In genomic region chr5:177516601-177517568, GRCh38 we compare ENCODE assay signal across 8 cellular contexts. TPM values are rescaled to one million over a fixed set of nuclear protein-coding genes. Genes with fewer than 3 reads are reported as not detected.
DNase-seq lines count a peak whose midpoint lies in the region; ATAC-seq and TF ChIP-seq lines count a peak whose summit lies in the region.

TSS of gene DDX41 (minus strand) at chr5:177516961. CDS start at chr5:177516945, 16 bp downstream.

- H3K4me3 ChIP-seq in GM23338 (peak within 1 kb of the TSS; percentile 89), RWPE2 (ENCODE audit: severe bottlenecking) (peak within 1 kb of the TSS; percentile 81), fibroblast of lung (replicated peaks in 1 of 4; ENCODE audit: control extremely low read depth in 1 of 4, insufficient read depth in 1 of 4, low read depth in 3 of 4, low read length in 4 of 4) (peak within 1 kb of the TSS; percentile 75 to 95 (median 82))
- peak within 1 kb of the TSS; percentile 76 for H3K4me3 ChIP-seq in naive thymus-derived CD4-positive, alpha-beta T cell (ENCODE audit: low read length)

- peak; percentile 91 for ATAC-seq in GM23338
- ATAC-seq in RWPE2 (ENCODE audit: low read depth): peak; percentile 83
- ATAC-seq in naive thymus-derived CD4-positive, alpha-beta T cell: peak; percentile 92
- ATAC-seq in stimulated activated naive B cell treated with anti-CD40 and anti-IgM and Interleukin-4, amounts not matched to agents 10 μg/mL and 1 μg/mL and 100 μg/mL, for 72 hours (replicated peaks): peak; percentile 88 to 91

- POLR2A ChIA-PET in naive thymus-derived CD4-positive, alpha-beta T cell (lab: Charles Lee): interaction anchor here (0.6 to 1.4 kb wide), 9 partner anchors 9 to 431 kb away, joined by 3 to 5 read pairs (median 3); partner anchors contain the start of gene PDLIM7

- H3K9me2 ChIP-seq in GM23338 (ENCODE audit: insufficient read depth): no peaks in the 10 kb centered on the region

- H3K9me3 Mint-ChIP-seq in GM23338: no peaks in the 10 kb centered on the region; the same call in 2 of the 3 replicates
- H3K9me3 Mint-ChIP-seq in activated T-helper 2 cell treated with anti-CD3 and anti-CD28 coated beads, Interferon-gamma antibody, Interleukin-2, Interleukin-4, amounts not matched to agents 10 μg/mL and 5 μg/mL and 100 μg/mL, durations not matched to agents 14 hours and 24 hours and 36 hours: no peaks in the 10 kb centered on the region
- peaks cover 0 to 2% (median 0%) of the 10 kb centered on the region in 11 donors for H3K9me3 Mint-ChIP-seq in naive thymus-derived CD4-positive, alpha-beta T cell
- no peaks in the 10 kb centered on the region for H3K9me3 Mint-ChIP-seq in stimulated activated naive B cell treated with anti-CD40 and anti-IgM and Interleukin-4, amounts not matched to agents 10 μg/mL and 1 μg/mL and 100 μg/mL, for 72 hours

- H3K27ac Mint-ChIP-seq in GM23338: peak within 1 kb of the TSS; percentile 91
- H3K27ac Mint-ChIP-seq in activated T-helper 2 cell treated with anti-CD3 and anti-CD28 coated beads, Interferon-gamma antibody, Interleukin-2, Interleukin-4, amounts not matched to agents 10 μg/mL and 5 μg/mL and 100 μg/mL, durations not matched to agents 14 hours and 24 hours and 36 hours: peak within 1 kb of the TSS; percentile 80
- peak within 1 kb of the TSS; percentile 85 to 97 (median 92) for H3K27ac Mint-ChIP-seq in naive thymus-derived CD4-positive, alpha-beta T cell
- H3K27ac Mint-ChIP-seq in stimulated activated naive B cell treated with anti-CD40 and anti-IgM and Interleukin-4, amounts not matched to agents 10 μg/mL and 1 μg/mL and 100 μg/mL, for 72 hours: peak within 1 kb of the TSS; percentile 90

- H4K20me1 ChIP-seq in GM23338 (replicated peaks; ENCODE audit: insufficient read depth): 0 out of 2 replicates have a peak, but pooled peaks cover under 1% of the 10 kb centered on the region
- H4K20me1 ChIP-seq in fibroblast of lung (ENCODE audit: control insufficient read depth, extremely low read depth, insufficient read depth, low read length): no peaks in the 10 kb centered on the region

- no peak within 1 kb of the TSS for H3K27ac ChIP-seq in GM23338 (ENCODE audit: low read depth)
- H3K27ac ChIP-seq in RWPE2 (ENCODE audit: poor library complexity, severe bottlenecking): peak within 1 kb of the TSS; percentile 46
- H3K27ac ChIP-seq in fibroblast of lung (ENCODE audit: insufficient read depth, low read length): peak within 1 kb of the TSS; percentile 89
- H3K27ac ChIP-seq in naive thymus-derived CD4-positive, alpha-beta T cell (ENCODE audit: low read depth, low read length): peak within 1 kb of the TSS; percentile 79

- no peaks in the 10 kb centered on the region for H3K9me3 ChIP-seq in RWPE2 (ENCODE audit: severe bottlenecking)
- no peaks in the 10 kb centered on the region for H3K9me3 ChIP-seq in fibroblast of lung (ENCODE audit: control insufficient read depth, insufficient read depth, low read depth, low read length)
- H3K9me3 ChIP-seq in naive thymus-derived CD4-positive, alpha-beta T cell (ENCODE audit: control insufficient read depth in 2 of 3, low read length in 3 of 3): no peaks in the 10 kb centered on the region

- peaks cover 18% of the 10 kb centered on the region for H3K36me3 ChIP-seq in GM23338 (ENCODE audit: insufficient read depth)
- peaks cover 64% of the 10 kb centered on the region for H3K36me3 ChIP-seq in RWPE2 (ENCODE audit: low read depth)
- peaks cover 39% of the 10 kb centered on the region for H3K36me3 ChIP-seq in fibroblast of lung (ENCODE audit: control insufficient read depth, insufficient read depth, low read length)
- peaks cover 0 to 62% (median 10%) of the 10 kb centered on the region in 3 experiments for H3K36me3 ChIP-seq in naive thymus-derived CD4-positive, alpha-beta T cell (ENCODE audit: control insufficient read depth in 2 of 3, insufficient read depth in 3 of 3, low read length in 3 of 3)

- peaks cover 13% of the 10 kb centered on the region for H3F3A ChIP-seq in GM23338 (replicated peaks; ENCODE audit: low read depth)

- TF ChIP-seq CTCF in GM23338 (conservative IDR thresholded peaks at IDR 0.05; ENCODE audit: low read depth in 2 of 2) (no peak), RWPE2 (IDR thresholded peaks at IDR 0.05; ENCODE audit: poor library complexity, severe bottlenecking) (no peak), fibroblast of lung (conservative IDR thresholded peaks at IDR 0.05 in 1 of 2, IDR thresholded peaks at IDR 0.05 in 1 of 2; ENCODE audit: low read depth in 1 of 2, low read length in 2 of 2) (no peak)

- peak within 1 kb of the TSS; percentile 91 for H3K4me3 Mint-ChIP-seq in GM23338
- peak within 1 kb of the TSS; percentile 87 for H3K4me3 Mint-ChIP-seq in activated T-helper 2 cell treated with anti-CD3 and anti-CD28 coated beads, Interferon-gamma antibody, Interleukin-2, Interleukin-4, amounts not matched to agents 10 μg/mL and 5 μg/mL and 100 μg/mL, durations not matched to agents 14 hours and 24 hours and 36 hours (ENCODE audit: low read depth)
- H3K4me3 Mint-ChIP-seq in naive thymus-derived CD4-positive, alpha-beta T cell: peak within 1 kb of the TSS; percentile 92 to 99 (median 96)
- peak within 1 kb of the TSS; percentile 87 to 89 for H3K4me3 Mint-ChIP-seq in stimulated activated naive B cell treated with anti-CD40 and anti-IgM and Interleukin-4, amounts not matched to agents 10 μg/mL and 1 μg/mL and 100 μg/mL, for 72 hours

- CTCF ChIA-PET in naive thymus-derived CD4-positive, alpha-beta T cell (lab: Charles Lee): interaction anchor here (0.6 to 1.4 kb wide), 2 partner anchors 15 to 859 kb away, joined by 3 to 8 read pairs; no protein-coding TSS in a partner anchor

- peak within 1 kb of the TSS; percentile 83 for H3K9ac ChIP-seq in fibroblast of lung (ENCODE audit: insufficient read depth, low read length)

- H3K27me3 ChIP-seq in GM23338 (ENCODE audit: insufficient read depth) (no peaks in the 10 kb centered on the region), RWPE2 (ENCODE audit: insufficient read depth, poor library complexity, severe bottlenecking) (no peaks in the 10 kb centered on the region), fibroblast of lung (ENCODE audit: control insufficient read depth, insufficient read depth, low read length) (no peaks in the 10 kb centered on the region)
- no peaks in the 10 kb centered on the region for H3K27me3 ChIP-seq in naive thymus-derived CD4-positive, alpha-beta T cell (ENCODE audit: control insufficient read depth in 2 of 2, insufficient read depth in 2 of 2, low read length in 2 of 2)

- H3K79me2 ChIP-seq in GM23338 (replicated peaks; ENCODE audit: insufficient read depth) (peaks cover 16% of the 10 kb centered on the region), fibroblast of lung (ENCODE audit: control insufficient read depth, insufficient read depth, low read length) (peaks cover 25% of the 10 kb centered on the region)

- H3K27me3 Mint-ChIP-seq in GM23338 (ENCODE audit: insufficient read depth, low read depth, poor library complexity): peaks cover 18% of the 10 kb centered on the region
- H3K27me3 Mint-ChIP-seq in activated T-helper 2 cell treated with anti-CD3 and anti-CD28 coated beads, Interferon-gamma antibody, Interleukin-2, Interleukin-4, amounts not matched to agents 10 μg/mL and 5 μg/mL and 100 μg/mL, durations not matched to agents 14 hours and 24 hours and 36 hours (ENCODE audit: low read depth): no peaks in the 10 kb centered on the region
- peaks cover 0 to 2% (median 0%) of the 10 kb centered on the region in 5 donors for H3K27me3 Mint-ChIP-seq in naive thymus-derived CD4-positive, alpha-beta T cell
- H3K27me3 Mint-ChIP-seq in stimulated activated naive B cell treated with anti-CD40 and anti-IgM and Interleukin-4, amounts not matched to agents 10 μg/mL and 1 μg/mL and 100 μg/mL, for 72 hours: no peaks in the 10 kb centered on the region

- H3K4me1 ChIP-seq in GM23338 (ENCODE audit: insufficient read depth) (no peaks in the 10 kb centered on the region; the same call in 1 of the 2 replicates), RWPE2 (ENCODE audit: insufficient read depth, poor library complexity, severe bottlenecking) (no peaks in the 10 kb centered on the region), fibroblast of lung (ENCODE audit: control insufficient read depth, extremely low read depth, insufficient read depth, low read length) (peaks cover 10% of the 10 kb centered on the region)
- peaks cover 15 to 17% of the 10 kb centered on the region in 2 donors for H3K4me1 ChIP-seq in naive thymus-derived CD4-positive, alpha-beta T cell (ENCODE audit: control insufficient read depth in 2 of 2, insufficient read depth in 2 of 2, low read length in 2 of 2)

- DNase-seq in EL: peak; percentile 99
- peak; percentile 98 for DNase-seq in GM23338 (ENCODE audit: low spot score)
- DNase-seq in LHCN-M2 (ENCODE audit: low read depth): peak; percentile 99
- peak; percentile 99 for DNase-seq in RWPE2 (ENCODE audit: low spot score)
- peak; percentile 97 for DNase-seq in activated T-helper 2 cell treated with anti-CD3 and anti-CD28 coated beads, Interferon-gamma antibody, Interleukin-2, Interleukin-4, amounts not matched to agents 10 μg/mL and 5 μg/mL and 100 μg/mL, durations not matched to agents 14 hours and 24 hours and 36 hours (ENCODE audit: low spot score)
- DNase-seq in fibroblast of lung (ENCODE audit: low read depth in 2 of 2): peak; percentile 98 to 100
- DNase-seq in naive thymus-derived CD4-positive, alpha-beta T cell: peak; percentile 88 to 96 (median 95)
- DNase-seq in stimulated activated naive B cell treated with anti-CD40 and anti-IgM and Interleukin-4, amounts not matched to agents 10 μg/mL and 1 μg/mL and 100 μg/mL, for 72 hours: peak; percentile 93

- intact Hi-C loops in activated T-helper 2 cell treated with anti-CD3 and anti-CD28 coated beads, Interferon-gamma antibody, Interleukin-2, Interleukin-4, amounts not matched to agents 10 μg/mL and 5 μg/mL and 100 μg/mL, durations not matched to agents 14 hours and 24 hours and 36 hours (cut with micrococcal nuclease): loop anchor here (1.0 to 2.0 kb wide), 4 partner anchors 20 to 91 kb away; partner anchors contain the start of genes B4GALT7, FAM193B, GRK6 and PDLIM7
- intact Hi-C loops in naive thymus-derived CD4-positive, alpha-beta T cell (cut with micrococcal nuclease): loop anchor here (1.0 to 5.0 kb wide), 7 partner anchors 20 to 636 kb away; partner anchors contain the start of genes FAM193B (in 2 of the 2), PDLIM7 (in 2 of the 2), TMED9 (in 2 of the 2) and GRK6 (in 1 of the 2)

- H3K36me3 Mint-ChIP-seq in GM23338 (ENCODE audit: low read depth): peaks cover 76% of the 10 kb centered on the region
- peaks cover 75% of the 10 kb centered on the region for H3K36me3 Mint-ChIP-seq in activated T-helper 2 cell treated with anti-CD3 and anti-CD28 coated beads, Interferon-gamma antibody, Interleukin-2, Interleukin-4, amounts not matched to agents 10 μg/mL and 5 μg/mL and 100 μg/mL, durations not matched to agents 14 hours and 24 hours and 36 hours (ENCODE audit: low read depth)
- peaks cover 9 to 33% (median 16%) of the 10 kb centered on the region in 5 donors for H3K36me3 Mint-ChIP-seq in naive thymus-derived CD4-positive, alpha-beta T cell
- H3K36me3 Mint-ChIP-seq in stimulated activated naive B cell treated with anti-CD40 and anti-IgM and Interleukin-4, amounts not matched to agents 10 μg/mL and 1 μg/mL and 100 μg/mL, for 72 hours: peaks cover 46 to 62% of the 10 kb centered on the region in 2 donors

- 0 out of 2 replicates have a peak within 1 kb of the TSS, but pooled peaks have one; percentile 39 for H2AFZ ChIP-seq in GM23338
- H2AFZ ChIP-seq in fibroblast of lung (ENCODE audit: low read length): peak within 1 kb of the TSS; percentile 87

- H3K4me2 ChIP-seq in GM23338 (peak within 1 kb of the TSS; percentile 98), fibroblast of lung (ENCODE audit: extremely low read depth, insufficient read depth, low read length) (peak within 1 kb of the TSS; percentile 56)

- H3K4me1 Mint-ChIP-seq in GM23338: peaks cover 9% of the 10 kb centered on the region
- peaks cover 27% of the 10 kb centered on the region for H3K4me1 Mint-ChIP-seq in activated T-helper 2 cell treated with anti-CD3 and anti-CD28 coated beads, Interferon-gamma antibody, Interleukin-2, Interleukin-4, amounts not matched to agents 10 μg/mL and 5 μg/mL and 100 μg/mL, durations not matched to agents 14 hours and 24 hours and 36 hours (ENCODE audit: low read depth)
- peaks cover 42 to 58% (median 52%) of the 10 kb centered on the region in 7 donors for H3K4me1 Mint-ChIP-seq in naive thymus-derived CD4-positive, alpha-beta T cell
- peaks cover 53 to 75% of the 10 kb centered on the region in 2 donors for H3K4me1 Mint-ChIP-seq in stimulated activated naive B cell treated with anti-CD40 and anti-IgM and Interleukin-4, amounts not matched to agents 10 μg/mL and 1 μg/mL and 100 μg/mL, for 72 hours

RNA-seq across cellular contexts. Expression of gene DDX41, which starts in this region (rescaled TPM):
- 115 and 139 TPM in 2 replicates for total RNA-seq in GM23338 (2014; rRNA removed; shearing (Covaris generic))
- 67.1 and 73.4 TPM in 2 replicates for polyA plus RNA-seq in GM23338 (2016; fragmentation: Nextera tagmentation; extraction: Ambion mirVana)
- 153 and 185 TPM in 2 replicates for total RNA-seq in LHCN-M2 (2014; rRNA removed)
- polyA plus RNA-seq in LHCN-M2 (2012): 307 TPM
- total RNA-seq in activated T-helper 2 cell treated with anti-CD3 and anti-CD28 coated beads, Interferon-gamma antibody, Interleukin-2, Interleukin-4, amounts not matched to agents 10 μg/mL and 5 μg/mL and 100 μg/mL, durations not matched to agents 14 hours and 24 hours and 36 hours: 138 and 144 TPM in 2 replicates
- 76.5 and 79.1 TPM in 2 replicates for total RNA-seq in fibroblast of lung
- polyA plus RNA-seq in fibroblast of lung: 66.8 and 71.5 TPM in 2 replicates
- 120 and 261 TPM in 2 replicates for polyA plus RNA-seq in fibroblast of lung (2012)
- polyA minus RNA-seq in fibroblast of lung (ENCODE audit: low replicate concordance): 77.3 and 114 TPM in 2 replicates
- total RNA-seq in naive thymus-derived CD4-positive, alpha-beta T cell: 100 to 1,000 TPM in 1 of 5 experiments, 10 to 100 TPM in 4; 65.8 to 126 (median 76.1) TPM
- polyA plus RNA-seq in naive thymus-derived CD4-positive, alpha-beta T cell: 10 to 100 TPM; 39.2 to 54.6 TPM
